12 cellular contexts compared by ENCODE assay signal in genomic region chr3:139120336-139120971, GRCh38.
DNase-seq lines count a peak whose midpoint lies in the region; ATAC-seq and TF ChIP-seq lines count a peak whose summit lies in the region.
"Had no signal": no experiment of that assay in that cellular context is flagged by ENCODE, and none has a peak within 500 bp of the region (broad histone marks: within the 10 kb centered on the region; RNA-seq: fewer than 3 reads in every experiment).

No MANE protein-coding gene starts in this region.

- H3K9me3 ChIP-seq in adipocyte (ENCODE audit: control insufficient read depth, low read length) (no peaks in the 10 kb centered on the region), HAP-1 (no peaks in the 10 kb centered on the region)

- no peaks in the 10 kb centered on the region for H3K27me3 Mint-ChIP-seq in stimulated activated memory B cell treated with anti-CD40 and anti-IgM and Interleukin-4, amounts not matched to agents 10 μg/mL and 1 μg/mL and 100 μg/mL, for 72 hours
- H3K27me3 Mint-ChIP-seq: naive B cell had no signal

- H3K4me3 Mint-ChIP-seq in stimulated activated memory B cell treated with anti-CD40 and anti-IgM and Interleukin-4, amounts not matched to agents 10 μg/mL and 1 μg/mL and 100 μg/mL, for 72 hours = no peak overlapping the region
- H3K4me3 Mint-ChIP-seq: activated T-cell treated with anti-CD3 and anti-CD28 coated beads, Interleukin-2, amount 50 U/mL, for 72 hours; GM23338; naive B cell had no signal

- H3K4me1 Mint-ChIP-seq in stimulated activated memory B cell treated with anti-CD40 and anti-IgM and Interleukin-4, amounts not matched to agents 10 μg/mL and 1 μg/mL and 100 μg/mL, for 72 hours = no peaks in the 10 kb centered on the region

- no peak overlapping the region for H3K27ac Mint-ChIP-seq in stimulated activated memory B cell treated with anti-CD40 and anti-IgM and Interleukin-4, amounts not matched to agents 10 μg/mL and 1 μg/mL and 100 μg/mL, for 72 hours
- H3K27ac Mint-ChIP-seq: activated T-cell treated with anti-CD3 and anti-CD28 coated beads, Interleukin-2, amount 50 U/mL, for 72 hours; GM23338; naive B cell had no signal

- in situ Hi-C loops in HAP-1 (cut with MboI; ENCODE audit: low sequenced_read_pairs) = no loop called here

- no peak for TF ChIP-seq CTCF in AG09309 (IDR thresholded peaks at IDR 0.05; ENCODE audit: control insufficient read depth, insufficient read depth, low read depth, low read length, missing control alignments)

- DNase-seq in AG09309 (ENCODE audit: low read depth) (peak; percentile 42), HCEC 1CT (peak; percentile 87), adipocyte (ENCODE audit: low read depth) (peak; percentile 79), left kidney (ENCODE audit: low read depth, low spot score) (peak; percentile 93), HAP-1 (ENCODE audit: low spot score in 2 of 2) (no peak)
- DNase-seq: activated T-cell treated with anti-CD3 and anti-CD28 coated beads, Interleukin-2, amount 50 U/mL, for 72 hours; naive B cell had no signal

- ATAC-seq in GM21367 (IDR thresholded peaks at IDR 0.05; ENCODE audit: unreplicated experiment) = no peak
- no peak for ATAC-seq in stimulated activated memory B cell treated with anti-CD40 and anti-IgM and Interleukin-4, amounts not matched to agents 10 μg/mL and 1 μg/mL and 100 μg/mL, for 72 hours
- ATAC-seq in GM19351 (IDR thresholded peaks at IDR 0.05; ENCODE audit: unreplicated experiment) = no peak
- ATAC-seq: GM23338 had no signal

- H3K36me3 ChIP-seq in adipocyte (ENCODE audit: control insufficient read depth, insufficient read depth, low read length, severe bottlenecking) (no peaks in the 10 kb centered on the region), HAP-1 (replicated peaks) (no peaks in the 10 kb centered on the region)

- no peaks in the 10 kb centered on the region for H3K9me3 Mint-ChIP-seq in stimulated activated memory B cell treated with anti-CD40 and anti-IgM and Interleukin-4, amounts not matched to agents 10 μg/mL and 1 μg/mL and 100 μg/mL, for 72 hours
- H3K9me3 Mint-ChIP-seq: activated T-cell treated with anti-CD3 and anti-CD28 coated beads, Interleukin-2, amount 50 U/mL, for 72 hours; GM23338; naive B cell had no signal

- no peak overlapping the region for H3K4me3 ChIP-seq in AG09309 (ENCODE audit: control insufficient read depth, low read depth, low read length)
- no peak overlapping the region for H3K4me3 ChIP-seq in adipocyte (ENCODE audit: low read length)
- no peak overlapping the region for H3K4me3 ChIP-seq in HAP-1
- H3K4me3 ChIP-seq: GM23338 had no signal

- H3K4me1 ChIP-seq in adipocyte (ENCODE audit: control insufficient read depth, insufficient read depth, low read length) = peaks cover 33% of the 10 kb centered on the region
- H3K4me1 ChIP-seq in HAP-1 = no peaks in the 10 kb centered on the region

- H3K27me3 ChIP-seq in adipocyte (replicated peaks; ENCODE audit: control insufficient read depth, insufficient read depth, low read length) = peaks cover 12% of the 10 kb centered on the region
- H3K27me3 ChIP-seq in HAP-1 (ENCODE audit: low read depth) = no peaks in the 10 kb centered on the region

- H3K36me3 Mint-ChIP-seq in stimulated activated memory B cell treated with anti-CD40 and anti-IgM and Interleukin-4, amounts not matched to agents 10 μg/mL and 1 μg/mL and 100 μg/mL, for 72 hours = no peaks in the 10 kb centered on the region
- H3K36me3 Mint-ChIP-seq: naive B cell had no signal

- no peak overlapping the region for H3K9ac ChIP-seq in adipocyte (ENCODE audit: low read length)
- H3K9ac ChIP-seq: KMS-11 had no signal

Comparison
In these comparisons a context has a peak if more than half of its experiments do, and no peak if none do; other contexts are left out.
1. DNase-seq: peak in AG09309 (single experiment), HCEC 1CT (single experiment), adipocyte (single experiment) and left kidney (single experiment); none in HAP-1 (0 of 2).